In genomic region chr4:165079476-165079875, GRCh38 we compare ENCODE assay signal across 10 cellular contexts. TPM values are rescaled to one million over a fixed set of nuclear protein-coding genes. Genes with fewer than 3 reads are reported as not detected.
DNase-seq lines count a peak whose midpoint lies in the region; FAIRE-seq and TF ChIP-seq lines count a peak whose summit lies in the region.
"Had no signal": no experiment of that assay in that cellular context is flagged by ENCODE, and none has a peak within 500 bp of the region (broad histone marks: within the 10 kb centered on the region; RNA-seq: fewer than 3 reads in every experiment).

No MANE protein-coding gene starts in this region.

- H3K9me3 ChIP-seq in astrocyte (ENCODE audit: insufficient read depth, low read depth, low read length) (no peaks in the 10 kb centered on the region), kidney (ENCODE audit: control insufficient read depth in 1 of 2, low read length in 2 of 2) (no peaks in the 10 kb centered on the region)

- H3K27me3 Mint-ChIP-seq in astrocyte (ENCODE audit: low read depth, unreplicated experiment) (no peaks in the 10 kb centered on the region), nephron progenitor cell (ENCODE audit: low read depth, poor library complexity) (no peaks in the 10 kb centered on the region)
- H3K27me3 Mint-ChIP-seq: CD4-positive, CD25-positive, alpha-beta regulatory T cell had no signal

- TF ChIP-seq CTCF in LNCaP clone FGC (IDR thresholded peaks at IDR 0.05; ENCODE audit: control insufficient read depth, extremely low read depth, insufficient read depth), result no peak
- TF ChIP-seq CTCF in astrocyte (IDR thresholded peaks at IDR 0.05; ENCODE audit: insufficient read depth, low read depth, low read length), result no peak
- TF ChIP-seq CTCF in kidney (IDR thresholded peaks at IDR 0.05; ENCODE audit: borderline replicate concordance, extremely low read depth, insufficient read depth), result no peak
- no peak for TF ChIP-seq CTCF in nephron progenitor cell (IDR thresholded peaks at IDR 0.05)

- H2AFZ ChIP-seq in astrocyte (ENCODE audit: low read depth, low read length), result no peak overlapping the region

- no peak for FAIRE-seq in astrocyte (lab: Jason Lieb, UNC)
- FAIRE-seq in kidney (lab: Jason Lieb, UNC), result peak; percentile 53
- no peak for FAIRE-seq in RCC 7860 (lab: Jason Lieb, UNC)
- FAIRE-seq: endometrium had no signal

- H3K36me3 ChIP-seq in astrocyte (ENCODE audit: insufficient read depth, low read length) (no peaks in the 10 kb centered on the region), kidney (ENCODE audit: control insufficient read depth in 1 of 2, insufficient read depth in 2 of 2, low read length in 2 of 2) (peaks cover 0 to 9% of the 10 kb centered on the region in 2 donors)

- no peaks in the 10 kb centered on the region for H3K27me3 ChIP-seq in astrocyte (ENCODE audit: insufficient read depth, low read length)

- H3K4me1 Mint-ChIP-seq in astrocyte (ENCODE audit: low read depth, unreplicated experiment) (peaks cover 6% of the 10 kb centered on the region), nephron progenitor cell (no peaks in the 10 kb centered on the region)
- H3K4me1 Mint-ChIP-seq: CD4-positive, CD25-positive, alpha-beta regulatory T cell had no signal

- H3K9ac ChIP-seq in astrocyte (ENCODE audit: low read length), result no peak overlapping the region
- H3K9ac ChIP-seq in kidney (ENCODE audit: low read length in 2 of 2), result no peak overlapping the region

- H3K36me3 Mint-ChIP-seq in astrocyte (ENCODE audit: low read depth, unreplicated experiment) (peaks cover 2% of the 10 kb centered on the region), nephron progenitor cell (ENCODE audit: low read depth) (peaks cover 27% of the 10 kb centered on the region)

- H3K9me3 Mint-ChIP-seq in astrocyte (ENCODE audit: unreplicated experiment) (no peaks in the 10 kb centered on the region), nephron progenitor cell (no peaks in the 10 kb centered on the region)
- H3K9me3 Mint-ChIP-seq: CD4-positive, CD25-positive, alpha-beta regulatory T cell had no signal

- H3K4me3 ChIP-seq in LNCaP clone FGC (ENCODE audit: low read depth, low read length) (no peak overlapping the region), astrocyte (ENCODE audit: insufficient read depth, low read depth, low read length) (no peak overlapping the region), kidney (ENCODE audit: low read length in 2 of 2) (no peak overlapping the region)

- no peak overlapping the region for H3K27ac ChIP-seq in astrocyte (ENCODE audit: low read depth, low read length)
- H3K27ac ChIP-seq in kidney (ENCODE audit: low read depth in 2 of 2, low read length in 2 of 2), result peak overlapping the region in 1 of 2 donors; percentile 52

- intact Hi-C loops in kidney (cut with DNase I), result no loop called here

- DNase-seq in DMS153 treated with DMSO at 0.1 percent for 48 hours (lab: John Stamatoyannopoulos, UW; ENCODE audit: unreplicated experiment), result peak; percentile 42
- DNase-seq in LNCaP clone FGC (ENCODE audit: low read depth), result peak; percentile 67
- peak; percentile 28 for DNase-seq in astrocyte (ENCODE audit: low read depth)
- no peak for DNase-seq in kidney
- DNase-seq in nephron progenitor cell, result no peak
- DNase-seq in RCC 7860 (ENCODE audit: low spot score), result no peak
- DNase-seq in SW480 (ENCODE audit: low spot score), result no peak
- DNase-seq in activated T-cell treated with anti-CD3 and anti-CD28 coated beads for 4 hours, result no peak
- DNase-seq: CD4-positive, CD25-positive, alpha-beta regulatory T cell had no signal

- H3K4me3 Mint-ChIP-seq in astrocyte (ENCODE audit: unreplicated experiment), result no peak overlapping the region
- no peak overlapping the region for H3K4me3 Mint-ChIP-seq in nephron progenitor cell
- H3K4me3 Mint-ChIP-seq: CD4-positive, CD25-positive, alpha-beta regulatory T cell had no signal

- H3K27ac Mint-ChIP-seq in astrocyte (ENCODE audit: unreplicated experiment) (no peak overlapping the region), nephron progenitor cell (no peak overlapping the region)
- H3K27ac Mint-ChIP-seq: CD4-positive, CD25-positive, alpha-beta regulatory T cell had no signal

- no peaks in the 10 kb centered on the region for H3K4me1 ChIP-seq in astrocyte (ENCODE audit: insufficient read depth, low read length)
- no peaks in the 10 kb centered on the region for H3K4me1 ChIP-seq in kidney (ENCODE audit: control insufficient read depth in 1 of 2, insufficient read depth in 1 of 2, low read depth in 1 of 2, low read length in 2 of 2)

- H3K79me2 ChIP-seq in astrocyte (ENCODE audit: insufficient read depth, low read length), result no peaks in the 10 kb centered on the region

- H3K4me2 ChIP-seq in astrocyte (ENCODE audit: low read length), result no peak overlapping the region

- no peaks in the 10 kb centered on the region for H4K20me1 ChIP-seq in astrocyte (ENCODE audit: insufficient read depth, low read length)

RNA-seq across cellular contexts. Expression of gene TRIM75, which starts 25.8 kb away (rescaled TPM):
- not detected in 2 replicates for total RNA-seq in astrocyte
- not detected for total RNA-seq in kidney
- not detected for polyA plus RNA-seq in kidney (ENCODE audit: insufficient read depth, low read depth, low replicate concordance)
- total RNA-seq: CD4-positive, CD25-positive, alpha-beta regulatory T cell had no signal
- polyA plus RNA-seq: CD4-positive, CD25-positive, alpha-beta regulatory T cell had no signal

RNA-seq across cellular contexts. Expression of gene TMEM192, which starts 33.2 kb away (rescaled TPM):
- total RNA-seq in astrocyte (17.4 and 20.2 TPM in 2 replicates), kidney (19.6 TPM)
- 14.9 TPM for polyA plus RNA-seq in kidney (ENCODE audit: insufficient read depth, low read depth, low replicate concordance)

RNA-seq across cellular contexts. Expression of gene TRIM60, which starts 47.7 kb away (rescaled TPM):
- total RNA-seq in astrocyte, result not detected in 2 replicates
- not detected for total RNA-seq in kidney
- not detected for polyA plus RNA-seq in kidney (ENCODE audit: insufficient read depth, low read depth, low replicate concordance)
- total RNA-seq: CD4-positive, CD25-positive, alpha-beta regulatory T cell had no signal
- polyA plus RNA-seq: CD4-positive, CD25-positive, alpha-beta regulatory T cell had no signal

Comparison
In these comparisons a context has a peak if more than half of its experiments do, and no peak if none do; other contexts are left out.
1. DNase-seq: peak in DMS153 treated with DMSO at 0.1 percent for 48 hours (single experiment), LNCaP clone FGC (single experiment) and astrocyte (single experiment); none in kidney (single experiment), nephron progenitor cell (single experiment), RCC 7860 (single experiment), SW480 (single experiment) and activated T-cell treated with anti-CD3 and anti-CD28 coated beads for 4 hours (single experiment).